ENCODE assay signal across 17 cellular contexts in the genomic region with DNA sequence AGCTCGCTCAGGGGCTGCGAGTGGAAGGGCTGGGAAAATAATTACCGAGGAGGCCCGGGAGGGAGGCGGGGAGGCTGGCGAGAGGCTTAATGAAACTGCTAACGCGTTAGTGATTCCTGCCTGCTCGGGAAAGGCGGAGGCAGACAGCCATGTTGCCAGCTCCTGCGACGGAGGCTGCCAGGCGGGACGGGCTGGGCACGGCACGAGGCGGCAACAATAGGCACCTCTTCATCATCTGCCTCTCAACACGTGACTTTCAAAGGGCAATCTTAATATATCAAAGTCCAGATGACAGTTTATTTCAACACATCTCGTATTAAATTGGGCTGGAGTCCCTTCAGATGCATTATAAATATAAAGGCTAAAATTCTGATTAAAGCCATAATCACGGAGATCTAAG.
"Had no signal": no experiment of that assay in that cellular context is flagged by ENCODE, and none has a peak within 500 bp of the region (broad histone marks: within the 10 kb centered on the region; RNA-seq: fewer than 3 reads in every experiment).

No MANE protein-coding gene starts in this region.

- H3K9me3 ChIP-seq: ascending aorta, lower lobe of right lung, sigmoid colon, suprapubic skin had no signal

- H3K36me3 ChIP-seq: ascending aorta, cardiac muscle cell, lower lobe of right lung, sigmoid colon, suprapubic skin had no signal

- H3K27ac Mint-ChIP-seq: activated CD4-positive, alpha-beta memory T cell treated with anti-CD3 and anti-CD28 coated beads for 36 hours; activated naive CD8-positive, alpha-beta T cell treated with anti-CD3 and anti-CD28 coated beads for 36 hours; T-cell had no signal

- DNase-seq: activated CD4-positive, alpha-beta memory T cell treated with anti-CD3 and anti-CD28 coated beads for 36 hours; activated gamma-delta T cell; activated naive CD8-positive, alpha-beta T cell treated with anti-CD3 and anti-CD28 coated beads for 36 hours; activated T-cell treated with anti-CD3 and anti-CD28 coated beads, Interleukin-2, amount 50 U/mL, for 48 hours; effector memory CD8-positive, alpha-beta T cell; kidney glomerular epithelial cell; lower lobe of right lung; naive thymus-derived CD8-positive, alpha-beta T cell; sigmoid colon; stimulated activated CD4-positive, alpha-beta T cell treated with anti-CD3 and anti-CD28 coated beads, Interleukin-12 subunit alpha, Interleukin-12 subunit beta, amount 100 ng/mL, for 4 hours; stimulated activated naive CD4-positive, alpha-beta T cell; T-cell; T1000 had no signal

- H3K27me3 Mint-ChIP-seq: activated CD4-positive, alpha-beta memory T cell treated with anti-CD3 and anti-CD28 coated beads for 36 hours; activated naive CD8-positive, alpha-beta T cell treated with anti-CD3 and anti-CD28 coated beads for 36 hours had no signal

- H3K4me1 ChIP-seq: lower lobe of right lung had no signal

- H3K27me3 ChIP-seq: ascending aorta, cardiac muscle cell, sigmoid colon, suprapubic skin had no signal

- H3K27ac ChIP-seq: ascending aorta, cardiac muscle cell, epithelial cell of prostate, lower lobe of right lung, sigmoid colon, suprapubic skin had no signal

- H3K4me3 ChIP-seq: ascending aorta, cardiac muscle cell, lower lobe of right lung, sigmoid colon, suprapubic skin had no signal

- H3K36me3 Mint-ChIP-seq: activated CD4-positive, alpha-beta memory T cell treated with anti-CD3 and anti-CD28 coated beads for 36 hours; activated naive CD8-positive, alpha-beta T cell treated with anti-CD3 and anti-CD28 coated beads for 36 hours; naive thymus-derived CD8-positive, alpha-beta T cell; T-cell had no signal

- H3K9me3 Mint-ChIP-seq: activated CD4-positive, alpha-beta memory T cell treated with anti-CD3 and anti-CD28 coated beads for 36 hours; activated naive CD8-positive, alpha-beta T cell treated with anti-CD3 and anti-CD28 coated beads for 36 hours; effector memory CD8-positive, alpha-beta T cell; naive thymus-derived CD8-positive, alpha-beta T cell; T-cell had no signal

- ATAC-seq: effector memory CD8-positive, alpha-beta T cell; lower lobe of right lung; naive thymus-derived CD8-positive, alpha-beta T cell; T-cell had no signal

- H3K4me3 Mint-ChIP-seq: activated CD4-positive, alpha-beta memory T cell treated with anti-CD3 and anti-CD28 coated beads for 36 hours; activated naive CD8-positive, alpha-beta T cell treated with anti-CD3 and anti-CD28 coated beads for 36 hours; effector memory CD8-positive, alpha-beta T cell; T-cell had no signal
